In genomic region chr7:23120106-23120505, GRCh38 we compare ENCODE assay signal across 21 cellular contexts.
"Had no signal": no experiment of that assay in that cellular context is flagged by ENCODE, and none has a peak within 500 bp of the region (broad histone marks: within the 10 kb centered on the region; RNA-seq: fewer than 3 reads in every experiment).

No MANE protein-coding gene starts in this region.

- H3K4me3 Mint-ChIP-seq: immature natural killer cell, naive B cell, nephron had no signal

- H3K27me3 ChIP-seq: pancreas, spleen, stomach, transverse colon had no signal

- H3K27ac Mint-ChIP-seq: immature natural killer cell, naive B cell, nephron had no signal

- H3K27ac ChIP-seq: pancreas, spleen, stomach, thoracic aorta, transverse colon had no signal

- H3K27me3 Mint-ChIP-seq: naive B cell, progenitor cell of endocrine pancreas had no signal

- DNase-seq: effector memory CD4-positive, alpha-beta T cell; immature natural killer cell; left cardiac atrium; mesendoderm; naive B cell; occipital lobe; pancreas; spleen; stimulated activated CD4-positive, alpha-beta T cell treated with anti-CD3 and anti-CD28 coated beads, Interleukin-2, amount 100 ng/mL, for 24 hours; stimulated activated naive CD4-positive, alpha-beta T cell; stomach; substantia nigra; transverse colon had no signal

- ATAC-seq: esophagus mucosa, left cardiac atrium, pancreas, sciatic nerve had no signal

- H3K9me3 Mint-ChIP-seq: immature natural killer cell, naive B cell, nephron had no signal

- H3K4me1 Mint-ChIP-seq: immature natural killer cell had no signal

- H3K36me3 ChIP-seq: pancreas, thoracic aorta had no signal

- FAIRE-seq: endometrium, frontal cortex, keratinocyte, pancreas had no signal

- H3K9me3 ChIP-seq: pancreas, spleen, stomach, thoracic aorta, transverse colon had no signal

- H3K4me3 ChIP-seq: pancreas, spleen, stomach, thoracic aorta, transverse colon had no signal
